In genomic region chr3:46110701-46111493, GRCh38 we compare ENCODE assay signal across 9 cellular contexts.
A peak's percentile ranks its signal among the peaks of the same experiment; 100 is the strongest.
DNase-seq lines count a peak whose midpoint lies in the region; ATAC-seq and TF ChIP-seq lines count a peak whose summit lies in the region.
"Had no signal": no experiment of that assay in that cellular context is flagged by ENCODE, and none has a peak within 500 bp of the region (broad histone marks: within the 10 kb centered on the region; RNA-seq: fewer than 3 reads in every experiment).

No MANE protein-coding gene starts in this region.

- H3K9me3 ChIP-seq in BLaER1 treated with 17β-estradiol and CSF1 and Interleukin-3, amounts not matched to agents 10 nM and 100 nM (replicated peaks in 1 of 11): peaks cover 0 to 46% (median 0%) of the 10 kb centered on the region in 11 experiments; a peak in 9 of 22 replicates
- H3K9me3 ChIP-seq in Karpas-422 (ENCODE audit: low read length) (no peaks in the 10 kb centered on the region), adrenal gland (replicated peaks in 1 of 3) (no peaks in the 10 kb centered on the region), right lobe of liver (no peaks in the 10 kb centered on the region)
- no peaks in the 10 kb centered on the region for H3K9me3 ChIP-seq in CD4-positive, alpha-beta T cell (ENCODE audit: control insufficient read depth, low read length)

- H3K27ac ChIP-seq in BLaER1 treated with 17β-estradiol and CSF1 and Interleukin-3, amounts not matched to agents 10 nM and 100 nM: peak overlapping the region in 6 of 11 experiments; percentile 8 to 78 (median 66); a peak in 12 of 22 replicates
- H3K27ac ChIP-seq in Karpas-422 (ENCODE audit: low read length) (peak overlapping the region; percentile 33; the same call in 1 of the 2 replicates), adrenal gland (peak overlapping the region in 2 of 5 donors; percentile 24 to 85), right lobe of liver (no peak overlapping the region)
- no peak overlapping the region for H3K27ac ChIP-seq in CD4-positive, alpha-beta T cell (ENCODE audit: low read depth, low read length)
- H3K27ac ChIP-seq: cardiac muscle cell had no signal

- peaks cover 0 to 96% (median 53%) of the 10 kb centered on the region in 10 experiments; a peak in 17 of 20 replicates for H3K4me1 ChIP-seq in BLaER1 treated with 17β-estradiol and CSF1 and Interleukin-3, amounts not matched to agents 10 nM and 100 nM
- peaks cover 34% of the 10 kb centered on the region for H3K4me1 ChIP-seq in Karpas-422 (ENCODE audit: low read length)
- H3K4me1 ChIP-seq in adrenal gland (replicated peaks in 1 of 2): peaks cover 0 to 8% of the 10 kb centered on the region in 2 donors
- peaks cover 0 to 4% (median 0%) of the 10 kb centered on the region in 4 donors for H3K4me1 ChIP-seq in right lobe of liver

- H3K36me3 ChIP-seq in BLaER1 treated with 17β-estradiol and CSF1 and Interleukin-3, amounts not matched to agents 10 nM and 100 nM: no peaks in the 10 kb centered on the region
- H3K36me3 ChIP-seq in Karpas-422 (ENCODE audit: insufficient read depth, low read length) (no peaks in the 10 kb centered on the region), adrenal gland (replicated peaks in 1 of 2) (no peaks in the 10 kb centered on the region), right lobe of liver (no peaks in the 10 kb centered on the region)
- H3K36me3 ChIP-seq: cardiac muscle cell had no signal

- 57 to 64% (median 59%) methylated on average over 8 to 9 of the region's 9 CpGs for WGBS in adrenal gland, 4 donors
- 39% methylated on average over 9 of the region's 9 CpGs for WGBS in right lobe of liver (ENCODE audit: insufficient coverage, low coverage, low lambda C conversion rate, missing lambda C conversion rate)

- H3K9me2 ChIP-seq in Karpas-422 (replicated peaks; ENCODE audit: insufficient read depth, low read length): no peaks in the 10 kb centered on the region

- H3K4me3 ChIP-seq in BLaER1 treated with 17β-estradiol and CSF1 and Interleukin-3, amounts not matched to agents 10 nM and 100 nM: 0 out of 20 replicates have a peak overlapping the region, but pooled peaks of 1 of the 10 experiments have one; percentile 8
- H3K4me3 ChIP-seq in Karpas-422 (ENCODE audit: low read length) (peak overlapping the region; percentile 19; the same call in 1 of the 2 replicates), adrenal gland (no peak overlapping the region), right lobe of liver (no peak overlapping the region)
- H3K4me3 ChIP-seq: cardiac muscle cell had no signal

- POLR2A ChIA-PET in CD4-positive, alpha-beta T cell (lab: Charles Lee): no interaction called here

- H3K9me3 Mint-ChIP-seq in CD4-positive, alpha-beta T cell: no peaks in the 10 kb centered on the region

- H3K27me3 ChIP-seq in BLaER1 treated with 17β-estradiol and CSF1 and Interleukin-3, amounts not matched to agents 10 nM and 100 nM: no peaks in the 10 kb centered on the region
- H3K27me3 ChIP-seq in Karpas-422 (ENCODE audit: low read length): no peaks in the 10 kb centered on the region
- no peaks in the 10 kb centered on the region for H3K27me3 ChIP-seq in adrenal gland
- no peaks in the 10 kb centered on the region for H3K27me3 ChIP-seq in right lobe of liver
- H3K27me3 ChIP-seq in CD4-positive, alpha-beta T cell (ENCODE audit: control insufficient read depth, insufficient read depth, low read length): no peaks in the 10 kb centered on the region

- ATAC-seq in GM19395 (IDR thresholded peaks at IDR 0.05; ENCODE audit: unreplicated experiment): peak; percentile 82
- peak; percentile 68 to 71 (median 70) for ATAC-seq in right lobe of liver
- no peak for ATAC-seq in CD4-positive, alpha-beta T cell (ENCODE audit: poor library complexity)
- no peak for ATAC-seq in HG03095 (IDR thresholded peaks at IDR 0.05; ENCODE audit: unreplicated experiment)

- peaks cover 3% of the 10 kb centered on the region for H3K27me3 Mint-ChIP-seq in CD4-positive, alpha-beta T cell

- TF ChIP-seq CTCF in adrenal gland (IDR thresholded peaks at IDR 0.05): no peak
- no peak for TF ChIP-seq CTCF in right lobe of liver (IDR thresholded peaks at IDR 0.05)
- TF ChIP-seq CTCF in CD4-positive, alpha-beta T cell (IDR thresholded peaks at IDR 0.05): no peak

- no peaks in the 10 kb centered on the region for H3K36me3 Mint-ChIP-seq in CD4-positive, alpha-beta T cell (ENCODE audit: low read depth)

- H3K9ac ChIP-seq in BLaER1 treated with 17β-estradiol and CSF1 and Interleukin-3, amounts not matched to agents 10 nM and 100 nM: peak overlapping the region in 2 of 11 experiments; percentile 1 to 22; a peak in 4 of 22 replicates
- H3K9ac ChIP-seq in Karpas-422 (ENCODE audit: low read length): peak overlapping the region; percentile 2; the same call in 1 of the 2 replicates

- TF ChIP-seq POLR2A in adrenal gland (IDR thresholded peaks at IDR 0.05) (no peak), right lobe of liver (IDR thresholded peaks at IDR 0.05) (peak; percentile 20)

- no peak overlapping the region for H3K4me3 Mint-ChIP-seq in CD4-positive, alpha-beta T cell

- intact Hi-C loops in adrenal gland (cut with DNase I): no loop called here
- intact Hi-C loops in right lobe of liver (cut with DNase I): no loop called here
- intact Hi-C loops in CD4-positive, alpha-beta T cell (cut with DNase I, micrococcal nuclease): no loop called here

- H3K4me1 Mint-ChIP-seq in CD4-positive, alpha-beta T cell (ENCODE audit: low read depth): peaks cover 17% of the 10 kb centered on the region

- H3K4me2 ChIP-seq in BLaER1 treated with 17β-estradiol and CSF1 and Interleukin-3, amounts not matched to agents 10 nM and 100 nM: peak overlapping the region in 6 of 11 experiments; percentile 7 to 80 (median 61); a peak in 12 of 22 replicates
- H3K4me2 ChIP-seq in Karpas-422 (ENCODE audit: low read depth, low read length, poor library complexity, severe bottlenecking): peak overlapping the region; percentile 62

- CTCF ChIA-PET in CD4-positive, alpha-beta T cell (lab: Charles Lee): no interaction called here

- peak; percentile 89 for DNase-seq in Karpas-422
- peak; percentile 36 to 85 (median 76) for DNase-seq in adrenal gland
- peak in 1 of 3 donors; percentile 47 for DNase-seq in right lobe of liver
- DNase-seq in NCI-H128 (lab: John Stamatoyannopoulos, UW; ENCODE audit: unreplicated experiment): no peak
- DNase-seq in CD4-positive, alpha-beta T cell: no peak

- no peak overlapping the region for H3K27ac Mint-ChIP-seq in CD4-positive, alpha-beta T cell

- no peaks in the 10 kb centered on the region for H4K20me1 ChIP-seq in BLaER1 treated with 17β-estradiol and CSF1 and Interleukin-3, amounts not matched to agents 10 nM and 100 nM
- no peaks in the 10 kb centered on the region for H4K20me1 ChIP-seq in Karpas-422 (ENCODE audit: insufficient read depth, low read depth, low read length)

- H3K79me2 ChIP-seq in Karpas-422 (ENCODE audit: low read length): no peaks in the 10 kb centered on the region

- peak overlapping the region; percentile 76 for H2AFZ ChIP-seq in Karpas-422 (ENCODE audit: low read length)

Comparison
In these comparisons a context has a peak if more than half of its experiments do, and no peak if none do; other contexts are left out.
1. H3K27ac ChIP-seq: peak in BLaER1 treated with 17β-estradiol and CSF1 and Interleukin-3, amounts not matched to agents 10 nM and 100 nM (6 of 11) and Karpas-422 (single experiment); none in right lobe of liver (0 of 3) and CD4-positive, alpha-beta T cell (single experiment).
2. ATAC-seq: peak in GM19395 (single experiment) and right lobe of liver (4 of 4); none in CD4-positive, alpha-beta T cell (single experiment) and HG03095 (single experiment).
3. DNase-seq: peak in Karpas-422 (single experiment) and adrenal gland (7 of 7); none in NCI-H128 (single experiment) and CD4-positive, alpha-beta T cell (0 of 10).